In genomic region chr9:83334320-83334719, GRCh38 we compare ENCODE assay signal across 8 cellular contexts.
DNase-seq lines count a peak whose midpoint lies in the region; ATAC-seq and TF ChIP-seq lines count a peak whose summit lies in the region.

No MANE protein-coding gene starts in this region.

- no peak overlapping the region for H3K27ac Mint-ChIP-seq in central memory CD8-positive, alpha-beta T cell (ENCODE audit: low read depth)

- no peaks in the 10 kb centered on the region for H3K4me1 Mint-ChIP-seq in central memory CD8-positive, alpha-beta T cell

- no peaks in the 10 kb centered on the region for H3K27me3 Mint-ChIP-seq in central memory CD8-positive, alpha-beta T cell

- CTCF ChIA-PET in GM10248 (lab: Yijun Ruan, JAX), result interaction anchor here (0.5 to 11.9 kb wide), 51 partner anchors 10 to 981 kb away, joined by 3 to 219 read pairs (median 5); no protein-coding TSS in a partner anchor

- no peaks in the 10 kb centered on the region for H3K36me3 Mint-ChIP-seq in central memory CD8-positive, alpha-beta T cell (ENCODE audit: insufficient read depth)

- no peak overlapping the region for H3K4me3 Mint-ChIP-seq in central memory CD8-positive, alpha-beta T cell

- TF ChIP-seq CTCF in GM10248 (IDR thresholded peaks at IDR 0.05; ENCODE audit: control extremely low read depth, extremely low read depth, low read depth, missing control alignments), result peak; percentile 89

- POLR2A ChIA-PET in GM10248 (lab: Yijun Ruan, JAX), result no interaction called here

- H3K9me3 Mint-ChIP-seq in central memory CD8-positive, alpha-beta T cell, result no peaks in the 10 kb centered on the region

- intact Hi-C loops in left colon (cut with DNase I, micrococcal nuclease), result loop anchor here in 1 of 2 donors (10.0 kb wide), 1 partner anchor 210 kb away; no protein-coding TSS in a partner anchor

- DNase-seq in GM10248 (ENCODE audit: extremely low spot score), result peak; percentile 35
- DNase-seq in NCI-H2171 (lab: John Stamatoyannopoulos, UW), result peak; percentile 37
- peak; percentile 47 for DNase-seq in activated CD4-positive, CD25-positive, alpha-beta regulatory T cell treated with anti-CD3 and anti-CD28 coated beads, Interleukin-2, amount 50 U/mL, for 16 hours (ENCODE audit: low read depth, low spot score)
- peak; percentile 25 to 36 for DNase-seq in central memory CD8-positive, alpha-beta T cell (ENCODE audit: low spot score in 2 of 2)
- peak; percentile 60 to 87 for DNase-seq in left colon
- DNase-seq in stimulated activated CD4-positive, alpha-beta T cell treated with anti-CD3 and anti-CD28 coated beads, Interleukin-4, amount 100 ng/mL, for 1 hour, result peak; percentile 66

- peak; percentile 84 for ATAC-seq in HG02884 (IDR thresholded peaks at IDR 0.05; ENCODE audit: unreplicated experiment)
- peak; percentile 46 for ATAC-seq in central memory CD8-positive, alpha-beta T cell (replicated peaks; ENCODE audit: extremely low read depth, poor library complexity, severe bottlenecking)
- ATAC-seq in left colon, result peak; percentile 96
- ATAC-seq in HG03565 (IDR thresholded peaks at IDR 0.05; ENCODE audit: unreplicated experiment), result no peak
